Comparison of ENCODE assay signal across 23 cellular contexts in genomic region chr10:114357591-114357990, GRCh38. TPM values are rescaled to one million over a fixed set of nuclear protein-coding genes. Genes with fewer than 3 reads are reported as not detected.
DNase-seq lines count a peak whose midpoint lies in the region; FAIRE-seq and TF ChIP-seq lines count a peak whose summit lies in the region.
"Had no signal": no experiment of that assay in that cellular context is flagged by ENCODE, and none has a peak within 500 bp of the region (broad histone marks: within the 10 kb centered on the region; RNA-seq: fewer than 3 reads in every experiment).

No MANE protein-coding gene starts in this region.

- no peak overlapping the region for H4K91ac ChIP-seq in trophoblast cell (ENCODE audit: low read depth, low read length)

- TF ChIP-seq POLR2A in esophagus muscularis mucosa (IDR thresholded peaks at IDR 0.05; ENCODE audit: low read depth), result no peak

- H3K14ac ChIP-seq in trophoblast cell (ENCODE audit: low read length), result no peak overlapping the region

- peak overlapping the region; percentile 4 for H3K4ac ChIP-seq in trophoblast cell (ENCODE audit: low read depth, low read length)

- 43% methylated on average over 2 of the region's 2 CpGs for WGBS in esophagus muscularis mucosa
- no CpG with 5 or more reads among the region's 2 CpGs for WGBS in trophoblast cell (ENCODE audit: extremely low coverage, insufficient coverage, insufficient read length)

- no peak overlapping the region for H2BK5ac ChIP-seq in trophoblast cell (ENCODE audit: low read depth, low read length, poor library complexity)

- no peak overlapping the region for H2BK120ac ChIP-seq in trophoblast cell (ENCODE audit: insufficient read depth, low read length, poor library complexity)

- no peak for FAIRE-seq in RCC 7860 (lab: Jason Lieb, UNC)
- FAIRE-seq: GM12891, HTR-8/SVneo had no signal

- no peak overlapping the region for H3K4me2 ChIP-seq in trophoblast cell (ENCODE audit: low read length)

- no peak overlapping the region for H3K23ac ChIP-seq in trophoblast cell (ENCODE audit: low read length)

- H3K9me3 ChIP-seq in esophagus muscularis mucosa (no peaks in the 10 kb centered on the region), trophoblast cell (ENCODE audit: insufficient read depth, low read depth, low read length) (no peaks in the 10 kb centered on the region), colonic mucosa (no peaks in the 10 kb centered on the region)
- H3K9me3 ChIP-seq: heart left ventricle, Peyer's patch, stomach had no signal

- H3K4me1 ChIP-seq in esophagus muscularis mucosa (peaks cover 10 to 61% (median 45%) of the 10 kb centered on the region in 4 donors), trophoblast cell (ENCODE audit: control insufficient read depth in 1 of 2, insufficient read depth in 2 of 2, low read length in 2 of 2) (peaks cover 21 to 23% of the 10 kb centered on the region in 2 experiments), colonic mucosa (no peaks in the 10 kb centered on the region)
- H3K4me1 ChIP-seq: Peyer's patch had no signal

- TF ChIP-seq EP300 in Ishikawa (IDR thresholded peaks at IDR 0.05; ENCODE audit: borderline replicate concordance) (no peak), esophagus muscularis mucosa (IDR thresholded peaks at IDR 0.05) (no peak)

- H2AK5ac ChIP-seq in trophoblast cell (ENCODE audit: low read length), result no peak overlapping the region

- H3K27ac ChIP-seq in esophagus muscularis mucosa (replicated peaks in 1 of 4) (peak overlapping the region; percentile 49 to 65 (median 58)), trophoblast cell (ENCODE audit: low read depth, low read length) (peak overlapping the region; percentile 57), temporal lobe (ENCODE audit: low read depth, low read length) (peak overlapping the region; percentile 50), colonic mucosa (no peak overlapping the region)

- H4K12ac ChIP-seq in trophoblast cell (ENCODE audit: low read depth, low read length), result no peak overlapping the region

- H3K79me2 ChIP-seq in trophoblast cell (ENCODE audit: control insufficient read depth, insufficient read depth, low read length, poor library complexity), result peaks cover 6% of the 10 kb centered on the region

- H3K4me3 ChIP-seq in esophagus muscularis mucosa, result no peak overlapping the region
- no peak overlapping the region for H3K4me3 ChIP-seq in trophoblast cell (ENCODE audit: low read depth, low read length)
- no peak overlapping the region for H3K4me3 ChIP-seq in colonic mucosa
- H3K4me3 ChIP-seq: heart left ventricle, Peyer's patch, stomach had no signal

- no peak overlapping the region for H3K9ac ChIP-seq in trophoblast cell (ENCODE audit: low read length)
- H3K9ac ChIP-seq in colonic mucosa (ENCODE audit: low read depth in 2 of 2, low read length in 2 of 2), result no peak overlapping the region

- DNase-seq in esophagus muscularis mucosa (ENCODE audit: extremely low spot score), result no peak
- no peak for DNase-seq in trophoblast cell
- no peak for DNase-seq in RCC 7860 (ENCODE audit: low spot score)
- DNase-seq in colonic mucosa, result no peak
- DNase-seq in NCI-H1092 treated with DMSO at 0.1 percent for 48 hours (lab: John Stamatoyannopoulos, UW), result no peak
- DNase-seq: activated CD4-positive, CD25-positive, alpha-beta regulatory T cell treated with anti-CD3 and anti-CD28 coated beads, Interleukin-2, amount 50 U/mL, for 72 hours; activated T-cell treated with anti-CD3 and anti-CD28 coated beads, Interleukin-2, amount 50 U/mL, for 1 hour; amygdala; C1 segment of cervical spinal cord; H9; heart left ventricle; mammary epithelial cell; NCI-H187; NCI-H524 treated with DMSO at 0.1 percent for 48 hours; nucleus accumbens; Peyer's patch; stimulated activated CD4-positive, alpha-beta T cell treated with anti-CD3 and anti-CD28 coated beads, Interleukin-12 subunit alpha, Interleukin-12 subunit beta, amount 100 ng/mL, for 4 hours; stimulated activated CD4-positive, alpha-beta T cell treated with anti-CD3 and anti-CD28 coated beads, Interleukin-4, amount 100 ng/mL, for 4 hours; stomach had no signal

- H3K18ac ChIP-seq in trophoblast cell (ENCODE audit: low read length), result no peak overlapping the region

- intact Hi-C loops in esophagus muscularis mucosa (cut with DNase I) (no loop called here), colonic mucosa (cut with DNase I) (no loop called here)

- no peak overlapping the region for H2BK12ac ChIP-seq in trophoblast cell (ENCODE audit: low read length)

- H3K36me3 ChIP-seq in esophagus muscularis mucosa, result no peaks in the 10 kb centered on the region
- peaks cover 0 to 4% of the 10 kb centered on the region in 2 experiments for H3K36me3 ChIP-seq in trophoblast cell (ENCODE audit: control insufficient read depth in 1 of 2, insufficient read depth in 2 of 2, low read length in 2 of 2)
- H3K36me3 ChIP-seq in colonic mucosa, result no peaks in the 10 kb centered on the region
- H3K36me3 ChIP-seq: heart left ventricle, Peyer's patch, stomach had no signal

- no peak overlapping the region for H2AFZ ChIP-seq in trophoblast cell (ENCODE audit: insufficient read depth, low read length, poor library complexity)

- H3K79me1 ChIP-seq in trophoblast cell (ENCODE audit: low read length), result peaks cover 15% of the 10 kb centered on the region

- no peaks in the 10 kb centered on the region for H3K27me3 ChIP-seq in esophagus muscularis mucosa
- no peaks in the 10 kb centered on the region for H3K27me3 ChIP-seq in trophoblast cell (ENCODE audit: insufficient read depth, low read length)
- H3K27me3 ChIP-seq in colonic mucosa, result no peaks in the 10 kb centered on the region
- H3K27me3 ChIP-seq: heart left ventricle, Peyer's patch, stomach had no signal

- TF ChIP-seq RAD21 in Ishikawa (IDR thresholded peaks at IDR 0.05; ENCODE audit: low read depth), result no peak

- TF ChIP-seq CTCF in esophagus muscularis mucosa (IDR thresholded peaks at IDR 0.05), result no peak
- no peak for TF ChIP-seq CTCF in colonic mucosa (IDR thresholded peaks at IDR 0.05)

- H4K8ac ChIP-seq in trophoblast cell (ENCODE audit: low read depth, low read length), result no peak overlapping the region

TF ChIP-seq in Ishikawa, 13 proteins besides CTCF, POLR2A, EP300 and RAD21:
- TF ChIP-seq EGR1 (IDR thresholded peaks at IDR 0.05), result no peak
- TF ChIP-seq CEBPB (IDR thresholded peaks at IDR 0.05), result 0 out of 2 replicates have a peak, but pooled peaks have one; percentile 16

RNA-seq across cellular contexts. Expression of gene AFAP1L2, which starts 46.7 kb away (rescaled TPM):
- total RNA-seq in esophagus muscularis mucosa, result 10 to 100 TPM; 18.5 to 23.2 (median 19.9) TPM
- 41.9 and 43.1 TPM in 2 replicates for polyA plus RNA-seq in trophoblast cell (2013)
- 7.1 TPM for total RNA-seq in temporal lobe
- total RNA-seq in colonic mucosa, result 10 to 100 TPM in 1 of 2 donors, 1 to 10 TPM in 1; 7.9 to 13.7 TPM
